ENCODE assay signal across 11 cellular contexts in the genomic region with DNA sequence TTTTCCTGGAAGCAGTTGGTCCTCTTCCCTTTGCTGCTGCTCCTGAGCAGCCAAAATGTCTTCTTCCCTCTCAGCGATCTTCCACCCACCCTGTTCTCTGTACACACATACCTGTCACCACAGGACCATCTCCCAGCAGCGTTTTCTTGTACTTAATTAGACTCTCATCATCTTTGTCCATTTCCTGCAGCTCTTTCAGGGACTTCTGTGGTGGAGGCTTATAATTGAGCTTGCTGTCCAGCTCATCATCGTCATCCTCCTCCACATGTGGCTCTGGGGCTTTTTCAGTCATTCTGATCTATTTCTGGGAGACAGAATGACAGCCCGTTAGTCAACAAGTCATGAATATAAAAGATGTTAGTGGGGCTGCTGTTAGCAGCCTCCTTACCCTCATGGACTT. TPM values are rescaled to one million over a fixed set of nuclear protein-coding genes. Genes with fewer than 3 reads are reported as not detected.
DNase-seq lines count a peak whose midpoint lies in the region; ATAC-seq and TF ChIP-seq lines count a peak whose summit lies in the region.
"Had no signal": no experiment of that assay in that cellular context is flagged by ENCODE, and none has a peak within 500 bp of the region (broad histone marks: within the 10 kb centered on the region; RNA-seq: fewer than 3 reads in every experiment).

No MANE protein-coding gene starts in this region.

- no peak overlapping the region for H3K4me2 ChIP-seq in fibroblast of lung (ENCODE audit: extremely low read depth, insufficient read depth, low read length)

- intact Hi-C loops in left ventricle myocardium superior (cut with micrococcal nuclease) (no loop called here), transverse colon (cut with DNase I; ENCODE audit: low total_unique reads) (no loop called here)

- TF ChIP-seq EP300 in transverse colon (IDR thresholded peaks at IDR 0.05; ENCODE audit: low read depth) = no peak

- in situ Hi-C loops in transverse colon (cut with MboI; ENCODE audit: low pct_ligation_motif_present in 1 of 4, low pct_unique_long_range_greater_than_20kb in 1 of 4, low sequenced_read_pairs in 3 of 4) = no loop called here

- peaks cover 77% of the 10 kb centered on the region for H3K36me3 Mint-ChIP-seq in T-cell

- POLR2A ChIA-PET in T-cell (lab: Charles Lee) = no interaction called here

- peaks cover 0 to 67% of the 10 kb centered on the region in 2 donors for H3K4me1 ChIP-seq in right atrium auricular region
- peaks cover 11% of the 10 kb centered on the region for H3K4me1 ChIP-seq in fibroblast of lung (ENCODE audit: control insufficient read depth, extremely low read depth, insufficient read depth, low read length)
- H3K4me1 ChIP-seq in transverse colon = peaks cover 18 to 81% (median 29%) of the 10 kb centered on the region in 4 donors

- no peaks in the 10 kb centered on the region for H3K9me3 Mint-ChIP-seq in T-cell

- H3K4me3 ChIP-seq in right atrium auricular region (no peak overlapping the region), fibroblast of lung (replicated peaks in 1 of 4; ENCODE audit: control extremely low read depth in 1 of 4, insufficient read depth in 1 of 4, low read depth in 3 of 4, low read length in 4 of 4) (no peak overlapping the region), transverse colon (no peak overlapping the region)

- no peaks in the 10 kb centered on the region for H3K27me3 ChIP-seq in right atrium auricular region
- no peaks in the 10 kb centered on the region for H3K27me3 ChIP-seq in fibroblast of lung (ENCODE audit: control insufficient read depth, insufficient read depth, low read length)
- H3K27me3 ChIP-seq in transverse colon = no peaks in the 10 kb centered on the region

- ATAC-seq in left ventricle myocardium superior (no peak), T-cell (replicated peaks in 1 of 4) (no peak), GM18511 (IDR thresholded peaks at IDR 0.05; ENCODE audit: unreplicated experiment) (no peak)

- H4K20me1 ChIP-seq in fibroblast of lung (ENCODE audit: control insufficient read depth, extremely low read depth, insufficient read depth, low read length) = no peaks in the 10 kb centered on the region

- no peaks in the 10 kb centered on the region for H3K27me3 Mint-ChIP-seq in T-cell

- 68 to 83% methylated on average over 3 to 4 of the region's 4 CpGs for WGBS in transverse colon (ENCODE audit: low coverage in 1 of 2), 2 donors

- H3K4me3 Mint-ChIP-seq in T-cell = peak overlapping the region; percentile 59 to 97 (median 82)

- H3K9me3 ChIP-seq in right atrium auricular region = no peaks in the 10 kb centered on the region
- H3K9me3 ChIP-seq in fibroblast of lung (ENCODE audit: control insufficient read depth, insufficient read depth, low read depth, low read length) = no peaks in the 10 kb centered on the region
- no peaks in the 10 kb centered on the region for H3K9me3 ChIP-seq in transverse colon

- H3K9ac ChIP-seq in fibroblast of lung (ENCODE audit: insufficient read depth, low read length) = no peak overlapping the region

- CTCF ChIA-PET in T-cell (lab: Charles Lee) = no interaction called here

- TF ChIP-seq CTCF in right atrium auricular region (IDR thresholded peaks at IDR 0.05) (no peak), fibroblast of lung (conservative IDR thresholded peaks at IDR 0.05 in 1 of 2, IDR thresholded peaks at IDR 0.05 in 1 of 2; ENCODE audit: low read depth in 1 of 2, low read length in 2 of 2) (no peak), transverse colon (IDR thresholded peaks at IDR 0.05) (no peak)

- H2AFZ ChIP-seq in fibroblast of lung (ENCODE audit: low read length) = peak overlapping the region; percentile 39

- H3K27ac ChIP-seq in right atrium auricular region = peak overlapping the region; percentile 66 to 79
- H3K27ac ChIP-seq in fibroblast of lung (ENCODE audit: insufficient read depth, low read length) = no peak overlapping the region
- H3K27ac ChIP-seq in transverse colon = peak overlapping the region; percentile 4 to 79 (median 43)
- H3K27ac ChIP-seq: C4-2B had no signal

- H3K36me3 ChIP-seq in right atrium auricular region = peaks cover 22% of the 10 kb centered on the region
- no peaks in the 10 kb centered on the region for H3K36me3 ChIP-seq in fibroblast of lung (ENCODE audit: control insufficient read depth, insufficient read depth, low read length)
- no peaks in the 10 kb centered on the region for H3K36me3 ChIP-seq in transverse colon

- peak overlapping the region; percentile 96 to 99 for H3K27ac Mint-ChIP-seq in T-cell

- DNase-seq in right atrium auricular region (ENCODE audit: low spot score) (no peak), left ventricle myocardium superior (no peak), T-cell (no peak), fibroblast of lung (ENCODE audit: low read depth in 2 of 2) (no peak), transverse colon (no peak), NCI-H82 (lab: John Stamatoyannopoulos, UW) (no peak), NCI-H146 treated with DMSO at 0.1 percent for 48 hours (lab: John Stamatoyannopoulos, UW; ENCODE audit: unreplicated experiment) (no peak)
- DNase-seq: substantia nigra, T-helper 9 cell had no signal

- peaks cover 93 to 97% (median 97%) of the 10 kb centered on the region in 3 donors for H3K4me1 Mint-ChIP-seq in T-cell

- H3K79me2 ChIP-seq in fibroblast of lung (ENCODE audit: control insufficient read depth, insufficient read depth, low read length) = no peaks in the 10 kb centered on the region

- no peak for TF ChIP-seq POLR2A in transverse colon (IDR thresholded peaks at IDR 0.05)

RNA-seq across cellular contexts. Expression of a gene that starts 11.0 kb away (rescaled TPM):
- total RNA-seq in right atrium auricular region = 100 to 1,000 TPM in 1 of 2 donors, 10 to 100 TPM in 1; 69.5 to 124 TPM
- total RNA-seq in left ventricle myocardium superior = 56.0 TPM
- total RNA-seq in T-cell = 100 to 1,000 TPM; 722 to 938 (median 785) TPM
- 5.9 and 8.3 TPM in 2 replicates for total RNA-seq in fibroblast of lung
- polyA plus RNA-seq in fibroblast of lung = 40.3 and 43.7 TPM in 2 replicates
- polyA plus RNA-seq in fibroblast of lung (2012) = 18.2 and 27.1 TPM in 2 replicates
- polyA minus RNA-seq in fibroblast of lung (ENCODE audit: low replicate concordance) = 14.9 and 20.5 TPM in 2 replicates
- total RNA-seq in transverse colon = 10 to 100 TPM; 36.7 to 69.5 (median 48.3) TPM

RNA-seq across cellular contexts. Expression of a gene that starts 12.1 kb away (rescaled TPM):
- total RNA-seq in right atrium auricular region (under 1 TPM; 0.31 to 0.70 TPM), left ventricle myocardium superior (0.25 TPM), T-cell (10 to 100 TPM; 11.1 to 21.8 (median 14.7) TPM), fibroblast of lung (0.17 TPM in 1 of 2 replicates, not detected in the other), transverse colon (1 to 10 TPM in 1 of 4 donors, under 1 TPM in 1, not detected in 2; 0.64 to 2.6 TPM)
- 0.10 TPM in 1 of 2 replicates, not detected in the other for polyA plus RNA-seq in fibroblast of lung
- not detected in 2 replicates for polyA plus RNA-seq in fibroblast of lung (2012)
- not detected in 2 replicates for polyA minus RNA-seq in fibroblast of lung (ENCODE audit: low replicate concordance)

RNA-seq across cellular contexts. Expression of a gene that starts 22.4 kb away (rescaled TPM):
- total RNA-seq in right atrium auricular region (not detected), left ventricle myocardium superior (not detected), T-cell (not detected), fibroblast of lung (not detected in 2 replicates), transverse colon (not detected)
- not detected in 2 replicates for polyA plus RNA-seq in fibroblast of lung
- not detected in 2 replicates for polyA plus RNA-seq in fibroblast of lung (2012)
- not detected in 2 replicates for polyA minus RNA-seq in fibroblast of lung (ENCODE audit: low replicate concordance)

Comparison
In these comparisons a context has a peak if more than half of its experiments do, and no peak if none do; other contexts are left out.
1. RNA of a gene that starts 11.0 kb away (total RNA-seq): 722 to 938 TPM in T-cell; 69.5 to 124 TPM in right atrium auricular region, 56.0 TPM in left ventricle myocardium superior (single experiment), 36.7 to 69.5 TPM in transverse colon and 5.9 to 8.3 TPM in fibroblast of lung; every median in the first group is over 4 times any median in the second.